In genomic region chr9:128946945-128947422, GRCh38 we compare ENCODE assay signal across 8 cellular contexts. TPM values are rescaled to one million over a fixed set of nuclear protein-coding genes. Genes with fewer than 3 reads are reported as not detected.
DNase-seq lines count a peak whose midpoint lies in the region; ATAC-seq and TF ChIP-seq lines count a peak whose summit lies in the region.

No MANE protein-coding gene starts in this region.

- H3K27me3 ChIP-seq in CD4-positive, alpha-beta T cell (ENCODE audit: control insufficient read depth, insufficient read depth, low read length), result no peaks in the 10 kb centered on the region
- H3K27me3 ChIP-seq in ascending aorta (no peaks in the 10 kb centered on the region), hepatocyte (no peaks in the 10 kb centered on the region), sigmoid colon (no peaks in the 10 kb centered on the region)

- H3K27ac ChIP-seq in CD4-positive, alpha-beta T cell (ENCODE audit: low read depth, low read length), result peak overlapping the region; percentile 93
- peak overlapping the region; percentile 92 to 96 for H3K27ac ChIP-seq in ascending aorta
- peak overlapping the region; percentile 90 for H3K27ac ChIP-seq in hepatocyte
- peak overlapping the region; percentile 86 to 95 (median 94) for H3K27ac ChIP-seq in sigmoid colon

- H3K36me3 ChIP-seq in ascending aorta, result peaks cover 0 to 7% of the 10 kb centered on the region in 2 donors
- no peaks in the 10 kb centered on the region for H3K36me3 ChIP-seq in hepatocyte (replicated peaks; ENCODE audit: insufficient read depth, low read depth)
- peaks cover 0 to 30% (median 2%) of the 10 kb centered on the region in 4 donors for H3K36me3 ChIP-seq in sigmoid colon

- no peaks in the 10 kb centered on the region for H4K20me1 ChIP-seq in hepatocyte (ENCODE audit: insufficient read depth, poor library complexity, severe bottlenecking)

- DNase-seq in CD4-positive, alpha-beta T cell, result peak in 3 of 10 experiments; percentile 6 to 7 (median 7)
- DNase-seq in LoVo (ENCODE audit: low spot score) (peak; percentile 7), ascending aorta (ENCODE audit: low spot score in 2 of 2) (no peak), hepatocyte (ENCODE audit: low spot score) (peak; percentile 46), sigmoid colon (peak; percentile 76), dedifferentiated amniotic fluid mesenchymal stem cell (ENCODE audit: extremely low spot score) (no peak), NCI-H774 (lab: John Stamatoyannopoulos, UW) (no peak)

- H3K4me1 Mint-ChIP-seq in CD4-positive, alpha-beta T cell (ENCODE audit: low read depth), result peaks cover 37% of the 10 kb centered on the region

- TF ChIP-seq CTCF in CD4-positive, alpha-beta T cell (IDR thresholded peaks at IDR 0.05), result no peak
- TF ChIP-seq CTCF in ascending aorta (IDR thresholded peaks at IDR 0.05), result no peak
- TF ChIP-seq CTCF in hepatocyte (IDR thresholded peaks at IDR 0.05; ENCODE audit: poor library complexity), result no peak
- TF ChIP-seq CTCF in sigmoid colon (IDR thresholded peaks at IDR 0.05), result no peak

- no peaks in the 10 kb centered on the region for H3K9me3 ChIP-seq in CD4-positive, alpha-beta T cell (ENCODE audit: control insufficient read depth, low read length)
- no peaks in the 10 kb centered on the region for H3K9me3 ChIP-seq in ascending aorta
- H3K9me3 ChIP-seq in hepatocyte (ENCODE audit: low read depth), result no peaks in the 10 kb centered on the region
- H3K9me3 ChIP-seq in sigmoid colon, result no peaks in the 10 kb centered on the region

- peaks cover 44% of the 10 kb centered on the region for H3K79me2 ChIP-seq in hepatocyte

- peaks cover 5 to 20% of the 10 kb centered on the region in 2 donors for H3K4me1 ChIP-seq in ascending aorta
- H3K4me1 ChIP-seq in hepatocyte (ENCODE audit: insufficient read depth), result peaks cover 22% of the 10 kb centered on the region
- peaks cover 0 to 17% (median 16%) of the 10 kb centered on the region in 4 donors for H3K4me1 ChIP-seq in sigmoid colon

- ATAC-seq in CD4-positive, alpha-beta T cell (ENCODE audit: poor library complexity), result peak; percentile 15
- peak; percentile 26 for ATAC-seq in GM21381 (IDR thresholded peaks at IDR 0.05; ENCODE audit: unreplicated experiment)

- H3K4me3 ChIP-seq in ascending aorta (peak overlapping the region; percentile 73 to 88), hepatocyte (peak overlapping the region; percentile 74), sigmoid colon (peak overlapping the region; percentile 59 to 89 (median 76))

- TF ChIP-seq POLR2A in sigmoid colon (IDR thresholded peaks at IDR 0.05), result no peak

- H3K9me3 Mint-ChIP-seq in CD4-positive, alpha-beta T cell, result no peaks in the 10 kb centered on the region

- peak overlapping the region; percentile 50 for H2AFZ ChIP-seq in hepatocyte

- H3K9me2 ChIP-seq in hepatocyte (replicated peaks; ENCODE audit: insufficient read depth), result no peaks in the 10 kb centered on the region

- 14% methylated on average over 28 of the region's 31 CpGs for WGBS in hepatocyte (ENCODE audit: low lambda C conversion rate, missing lambda C conversion rate)
- WGBS in sigmoid colon, 2 donors, result 4 to 7% methylated on average over 31 of the region's 31 CpGs

- H3K4me3 Mint-ChIP-seq in CD4-positive, alpha-beta T cell, result peak overlapping the region; percentile 99

- H3K27me3 Mint-ChIP-seq in CD4-positive, alpha-beta T cell, result no peaks in the 10 kb centered on the region

- TF ChIP-seq EP300 in sigmoid colon (IDR thresholded peaks at IDR 0.05), result no peak

- CTCF ChIA-PET in CD4-positive, alpha-beta T cell (lab: Charles Lee), result no interaction called here

- H3K36me3 Mint-ChIP-seq in CD4-positive, alpha-beta T cell (ENCODE audit: low read depth), result peaks cover 36% of the 10 kb centered on the region

- H3K4me2 ChIP-seq in hepatocyte, result peak overlapping the region; percentile 86

- POLR2A ChIA-PET in CD4-positive, alpha-beta T cell (lab: Charles Lee), result interaction anchor here (1.2 to 2.1 kb wide), 2 partner anchors 24 to 222 kb away, joined by 3 to 4 read pairs; no protein-coding TSS in a partner anchor

- intact Hi-C loops in CD4-positive, alpha-beta T cell (cut with DNase I, micrococcal nuclease), result loop anchor here in 1 of 2 experiments (1.0 to 5.0 kb wide), 5 partner anchors 66 to 445 kb away; partner anchors contain the start of genes CRAT, GLE1, KYAT1 and MIGA2
- intact Hi-C loops in ascending aorta (cut with DNase I), result loop anchor here (1.0 to 5.0 kb wide), 6 partner anchors 24 to 134 kb away; partner anchors contain the start of genes DOLPP1, KYAT1, MIGA2 and SH3GLB2
- intact Hi-C loops in sigmoid colon (cut with DNase I), result no loop called here

- peak overlapping the region; percentile 89 for H3K27ac Mint-ChIP-seq in CD4-positive, alpha-beta T cell

RNA-seq across cellular contexts. Expression of gene DOLK, which starts 0.4 kb away (rescaled TPM):
- 1 to 10 TPM; 7.4 to 7.8 TPM for total RNA-seq in CD4-positive, alpha-beta T cell
- total RNA-seq in ascending aorta (5.0 TPM), hepatocyte (30.2 and 34.2 TPM in 2 replicates), sigmoid colon (10 to 100 TPM in 1 of 4 donors, 1 to 10 TPM in 3; 6.2 to 11.4 (median 9.3) TPM)
- polyA plus RNA-seq in hepatocyte (37.4 and 45.0 TPM in 2 replicates), sigmoid colon (10 to 100 TPM in 1 of 3 donors, 1 to 10 TPM in 2; 2.4 to 11.1 (median 3.5) TPM)

RNA-seq across cellular contexts. Expression of gene NUP188, which starts 0.5 kb away (rescaled TPM):
- 10 to 100 TPM; 43.0 to 43.9 TPM for total RNA-seq in CD4-positive, alpha-beta T cell
- 45.0 TPM for total RNA-seq in ascending aorta
- total RNA-seq in hepatocyte, result 24.4 and 28.1 TPM in 2 replicates
- polyA plus RNA-seq in hepatocyte, result 28.1 and 31.2 TPM in 2 replicates
- total RNA-seq in sigmoid colon, result 10 to 100 TPM; 16.6 to 28.8 (median 24.6) TPM
- 10 to 100 TPM in 1 of 3 donors, 1 to 10 TPM in 2; 3.7 to 21.3 (median 5.4) TPM for polyA plus RNA-seq in sigmoid colon

RNA-seq across cellular contexts. Expression of gene PHYHD1, which starts 26.2 kb away (rescaled TPM):
- 1 to 10 TPM; 1.6 to 2.6 TPM for total RNA-seq in CD4-positive, alpha-beta T cell
- total RNA-seq in ascending aorta (46.1 TPM), hepatocyte (12.6 and 20.3 TPM in 2 replicates), sigmoid colon (10 to 100 TPM; 15.5 to 30.5 (median 20.1) TPM)
- polyA plus RNA-seq in hepatocyte (25.7 and 32.3 TPM in 2 replicates), sigmoid colon (10 to 100 TPM in 1 of 3 donors, 1 to 10 TPM in 2; 1.6 to 13.2 (median 8.1) TPM)

Comparison
In these comparisons a context has a peak if more than half of its experiments do, and no peak if none do; other contexts are left out.
1. DNase-seq: peak in LoVo (single experiment), hepatocyte (single experiment) and sigmoid colon (single experiment); none in ascending aorta (0 of 2), dedifferentiated amniotic fluid mesenchymal stem cell (single experiment) and NCI-H774 (single experiment).
2. Peak in every context shown above with its lines, with median percentiles within 50 percentile points of each other: H3K27ac ChIP-seq and H3K4me3 ChIP-seq.